Comparison of ENCODE assay signal across 18 cellular contexts in genomic region chr1:83689900-83690868, GRCh38.
DNase-seq lines count a peak whose midpoint lies in the region; ATAC-seq, FAIRE-seq and TF ChIP-seq lines count a peak whose summit lies in the region.
"Had no signal": no experiment of that assay in that cellular context is flagged by ENCODE, and none has a peak within 500 bp of the region (broad histone marks: within the 10 kb centered on the region; RNA-seq: fewer than 3 reads in every experiment).

No MANE protein-coding gene starts in this region.

- FAIRE-seq in GM12878 (lab: Jason Lieb, UNC): no peak
- FAIRE-seq: HepG2 had no signal

- intact Hi-C loops in GM12878 (cut with micrococcal nuclease; ENCODE audit: unreplicated experiment): no loop called here
- intact Hi-C loops in right lobe of liver (cut with DNase I): no loop called here

- H3K4me2 ChIP-seq in BLaER1 (peak overlapping the region; percentile 20), GM12878 (ENCODE audit: control insufficient read depth, insufficient read depth) (no peak overlapping the region)

- H4K20me1 ChIP-seq in BLaER1: no peaks in the 10 kb centered on the region
- no peaks in the 10 kb centered on the region for H4K20me1 ChIP-seq in GM12878 (ENCODE audit: control insufficient read depth, insufficient read depth)

- WGBS in GM12878 (ENCODE audit: insufficient coverage, insufficient replicate concordance, low lambda C conversion rate, missing lambda C conversion rate): 21% methylated on average over 6 of the region's 6 CpGs
- 86% methylated on average over 6 of the region's 6 CpGs for WGBS in right lobe of liver (ENCODE audit: insufficient coverage, low coverage, low lambda C conversion rate, missing lambda C conversion rate)

- no peak overlapping the region for H3K27ac ChIP-seq in BLaER1
- peak overlapping the region; percentile 44; the same call in 1 of the 2 replicates for H3K27ac ChIP-seq in GM12878 (ENCODE audit: control insufficient read depth, insufficient read depth)
- no peak overlapping the region for H3K27ac ChIP-seq in right lobe of liver
- H3K27ac ChIP-seq: SJSA1 had no signal

- H3K4me3 ChIP-seq in BLaER1 (no peak overlapping the region), GM12878 (no peak overlapping the region), right lobe of liver (no peak overlapping the region)
- H3K4me3 ChIP-seq: SJSA1 had no signal

- CTCF ChIA-PET in GM12878 (lab: Yijun Ruan, JAX): no interaction called here

- BruUV-seq in GM12878 (replicated peaks; lab: Mats Ljungman, UMichigan): no TSS peak

- POLR2A ChIA-PET in GM12878 (lab: Charles Lee): no interaction called here

- peaks cover 11% of the 10 kb centered on the region for H3K4me1 ChIP-seq in BLaER1
- no peaks in the 10 kb centered on the region for H3K4me1 ChIP-seq in GM12878 (ENCODE audit: control insufficient read depth, insufficient read depth, low read length)
- H3K4me1 ChIP-seq in right lobe of liver: no peaks in the 10 kb centered on the region
- H3K4me1 ChIP-seq: SJSA1 had no signal

- H3K27me3 ChIP-seq in BLaER1: peaks cover 18% of the 10 kb centered on the region; the same call in 1 of the 2 replicates
- no peaks in the 10 kb centered on the region; a peak in 1 of 4 replicates for H3K27me3 ChIP-seq in GM12878 (replicated peaks in 1 of 2; ENCODE audit: control insufficient read depth in 2 of 2, insufficient read depth in 2 of 2, low read length in 1 of 2)
- no peaks in the 10 kb centered on the region for H3K27me3 ChIP-seq in right lobe of liver
- H3K27me3 ChIP-seq: SJSA1 had no signal

- SMC1A ChIA-PET in GM12878 (lab: Charles Lee; ENCODE audit: uncharacterized antibody, unreplicated experiment): no interaction called here

- ATAC-seq in GM12878: no peak
- no peak for ATAC-seq in right lobe of liver
- no peak for ATAC-seq in HG03097 (IDR thresholded peaks at IDR 0.05; ENCODE audit: low FRiP score, unreplicated experiment)
- ATAC-seq: HepG2 had no signal

- TF ChIP-seq CTCF in GM12878 (IDR thresholded peaks at IDR 0.05 in 2 of 3, conservative IDR thresholded peaks at IDR 0.05 in 1 of 3; ENCODE audit: control insufficient read depth in 2 of 3, extremely low read depth in 1 of 3, insufficient read depth in 1 of 3, low read depth in 3 of 3, low read length in 3 of 3) (no peak), right lobe of liver (IDR thresholded peaks at IDR 0.05) (no peak)

- no peak for TF ChIP-seq EP300 in GM12878 (IDR thresholded peaks at IDR 0.05; ENCODE audit: borderline replicate concordance in 1 of 2, control insufficient read depth in 1 of 2, low read depth in 2 of 2, low read length in 2 of 2)

- TF ChIP-seq RAD21 in GM12878 (IDR thresholded peaks at IDR 0.05; ENCODE audit: insufficient read depth, low read depth, low read length): no peak

- H2AFZ ChIP-seq in GM12878 (ENCODE audit: control insufficient read depth, low read depth, low read length): peak overlapping the region; percentile 51; the same call in 1 of the 2 replicates

- RAD21 ChIA-PET in GM12878 (lab: Charles Lee; ENCODE audit: unreplicated experiment): no interaction called here

- H3K9ac ChIP-seq in BLaER1 (no peak overlapping the region), GM12878 (ENCODE audit: control insufficient read depth, insufficient read depth, low read length) (no peak overlapping the region)

- DNase-seq in M059J (ENCODE audit: low read depth) (peak; percentile 24), GM12878 (ENCODE audit: low read depth, low spot score) (peak; percentile 11), stromal cell of bone marrow (ENCODE audit: low read depth) (peak; percentile 68), anterior cingulate cortex (lab: John Stamatoyannopoulos, UW) (no peak), right lobe of liver (no peak)
- no peak for DNase-seq in activated naive CD4-positive, alpha-beta T cell (lab: John Stamatoyannopoulos, UW)
- DNase-seq: DMS 273 treated with DMSO at 0.1 percent for 48 hours, GOT3, KG1, NCI-H1048, NCI-H1436 treated with DMSO at 0.1 percent for 48 hours, NCI-H2029 treated with DMSO at 0.1 percent for 48 hours, NCI-H510A, NCI-H82 had no signal

- in situ Hi-C loops in GM12878 (cut with MboI): no loop called here

- H3K79me2 ChIP-seq in GM12878 (ENCODE audit: control insufficient read depth, insufficient read depth, low read length): no peaks in the 10 kb centered on the region

- TF ChIP-seq POLR2A in GM12878 (IDR thresholded peaks at IDR 0.05; ENCODE audit: low read depth, low read length) (no peak), right lobe of liver (IDR thresholded peaks at IDR 0.05) (no peak)

- H3K36me3 ChIP-seq in BLaER1 (no peaks in the 10 kb centered on the region), GM12878 (ENCODE audit: control insufficient read depth in 2 of 2, insufficient read depth in 2 of 2, low read length in 1 of 2) (no peaks in the 10 kb centered on the region), right lobe of liver (no peaks in the 10 kb centered on the region)
- H3K36me3 ChIP-seq: SJSA1 had no signal

- H3K9me3 ChIP-seq in BLaER1 (peaks cover 8% of the 10 kb centered on the region; the same call in 1 of the 2 replicates), GM12878 (replicated peaks; ENCODE audit: control insufficient read depth, insufficient read depth, low read length) (peaks cover 2% of the 10 kb centered on the region; the same call in 2 of the 3 replicates), right lobe of liver (no peaks in the 10 kb centered on the region)
- H3K9me3 ChIP-seq: SJSA1 had no signal

TF ChIP-seq in GM12878, 131 proteins besides CTCF, POLR2A, EP300 and RAD21:
- TF ChIP-seq RUNX3 (IDR thresholded peaks at IDR 0.05; ENCODE audit: low read length) (peak; percentile 38), SPI1 (IDR thresholded peaks at IDR 0.05; ENCODE audit: borderline replicate concordance, insufficient read depth, low read depth, low read length) (peak; percentile 77; the same call in 1 of the 2 replicates), ASH2L (IDR thresholded peaks at IDR 0.05; ENCODE audit: borderline replicate concordance, low read depth) (no peak), ZNF24 (IDR thresholded peaks at IDR 0.05) (no peak), ZBED1 (IDR thresholded peaks at IDR 0.05; ENCODE audit: borderline replicate concordance) (no peak), SRF (IDR thresholded peaks at IDR 0.05; ENCODE audit: low read depth in 2 of 2, low read length in 2 of 2) (peak in 1 of 2 experiments; percentile 59; a peak in 1 of 4 replicates), MYB (IDR thresholded peaks at IDR 0.05; ENCODE audit: borderline replicate concordance, low read depth, low read length) (no peak)
TF ChIP-seq in GM12878: peak in this region for 3.

Comparison
In these comparisons a context has a peak if more than half of its experiments do, and no peak if none do; other contexts are left out.
1. DNase-seq: peak in M059J (single experiment), GM12878 (single experiment) and stromal cell of bone marrow (single experiment); none in anterior cingulate cortex (0 of 58), activated naive CD4-positive, alpha-beta T cell (0 of 4) and right lobe of liver (0 of 3).